In genomic region chr17:7217113-7217987, GRCh38 we compare ENCODE assay signal across 8 cellular contexts. TPM values are rescaled to one million over a fixed set of nuclear protein-coding genes. Genes with fewer than 3 reads are reported as not detected.
DNase-seq lines count a peak whose midpoint lies in the region; ATAC-seq and TF ChIP-seq lines count a peak whose summit lies in the region.

No MANE protein-coding gene starts in this region.

- H3K27me3 ChIP-seq in brain microvascular endothelial cell (replicated peaks) = no peaks in the 10 kb centered on the region
- H3K27me3 ChIP-seq in stomach smooth muscle (ENCODE audit: control insufficient read depth in 1 of 2, insufficient read depth in 2 of 2, low read length in 2 of 2) = no peaks in the 10 kb centered on the region

- in situ Hi-C loops in brain microvascular endothelial cell (cut with HindIII; ENCODE audit: low pct_ligation_motif_present, low sequenced_read_pairs) = no loop called here

- CTCF ChIA-PET in activated CD4-positive, alpha-beta T cell treated with anti-CD3 and anti-CD28 coated beads for 36 hours (lab: Charles Lee) = no interaction called here

- peak; percentile 57 for DNase-seq in activated CD4-positive, alpha-beta T cell treated with anti-CD3 and anti-CD28 coated beads for 36 hours
- no peak for DNase-seq in activated CD4-positive, alpha-beta T cell treated with anti-CD3 and anti-CD28 coated beads, Interleukin-2, amount 50 U/mL, for 4 hours
- DNase-seq in NOMO-1 treated with DMSO at 0.1 percent for 48 hours (lab: John Stamatoyannopoulos, UW; ENCODE audit: unreplicated experiment) = peak; percentile 68
- DNase-seq in brain microvascular endothelial cell = peak; percentile 66
- DNase-seq in iris pigment epithelial cell (ENCODE audit: low read depth) = peak; percentile 73
- DNase-seq in NCI-H1048 (lab: John Stamatoyannopoulos, UW) = no peak
- DNase-seq in activated CD4-positive, alpha-beta T cell treated with anti-CD3 and anti-CD28 coated beads, Interleukin-2, amount 50 U/mL, for 1 hour = no peak

- intact Hi-C loops in activated CD4-positive, alpha-beta T cell treated with anti-CD3 and anti-CD28 coated beads for 36 hours (cut with DNase I, micrococcal nuclease) = loop anchor here in 1 of 2 experiments (10.0 kb wide), 1 partner anchor 573 kb away; the partner anchor contains the start of genes KIAA0753 and TXNDC17

- H3K4me3 ChIP-seq in brain microvascular endothelial cell (ENCODE audit: low read depth, low read length) (peak overlapping the region; percentile 69), stomach smooth muscle (ENCODE audit: low read length in 2 of 2) (peak overlapping the region; percentile 67 to 74)

- H3K4me1 ChIP-seq in stomach smooth muscle (ENCODE audit: control insufficient read depth, insufficient read depth, low read length) = peaks cover 75% of the 10 kb centered on the region

- H3K27ac ChIP-seq in brain microvascular endothelial cell (no peak overlapping the region), stomach smooth muscle (ENCODE audit: low read length) (peak overlapping the region; percentile 80)

- H3K36me3 Mint-ChIP-seq in activated CD4-positive, alpha-beta T cell treated with anti-CD3 and anti-CD28 coated beads for 36 hours (ENCODE audit: low read depth) = peaks cover 9% of the 10 kb centered on the region

- no peaks in the 10 kb centered on the region for H3K27me3 Mint-ChIP-seq in activated CD4-positive, alpha-beta T cell treated with anti-CD3 and anti-CD28 coated beads for 36 hours

- H3K4me1 Mint-ChIP-seq in activated CD4-positive, alpha-beta T cell treated with anti-CD3 and anti-CD28 coated beads for 36 hours = peaks cover 67% of the 10 kb centered on the region

- no peaks in the 10 kb centered on the region for H3K9me3 Mint-ChIP-seq in activated CD4-positive, alpha-beta T cell treated with anti-CD3 and anti-CD28 coated beads for 36 hours (ENCODE audit: low read depth)

- H3K9me3 ChIP-seq in stomach smooth muscle (ENCODE audit: control insufficient read depth in 2 of 2, low read length in 2 of 2) = no peaks in the 10 kb centered on the region

- no peak for TF ChIP-seq CTCF in brain microvascular endothelial cell (IDR thresholded peaks at IDR 0.05; ENCODE audit: low read depth, low read length, missing control alignments)

- H3K27ac Mint-ChIP-seq in activated CD4-positive, alpha-beta T cell treated with anti-CD3 and anti-CD28 coated beads for 36 hours = peak overlapping the region; percentile 96

- ATAC-seq in activated CD4-positive, alpha-beta T cell treated with anti-CD3 and anti-CD28 coated beads for 36 hours = no peak

- peak overlapping the region; percentile 62 to 71 for H3K9ac ChIP-seq in stomach smooth muscle (ENCODE audit: low read length in 2 of 2)

- H3K36me3 ChIP-seq in brain microvascular endothelial cell (replicated peaks) = peaks cover 10% of the 10 kb centered on the region
- peaks cover 3% of the 10 kb centered on the region in 2 donors for H3K36me3 ChIP-seq in stomach smooth muscle (ENCODE audit: control insufficient read depth in 2 of 2, insufficient read depth in 2 of 2, low read length in 2 of 2)

- peak overlapping the region; percentile 63 for H3K4me3 Mint-ChIP-seq in activated CD4-positive, alpha-beta T cell treated with anti-CD3 and anti-CD28 coated beads for 36 hours

- POLR2A ChIA-PET in activated CD4-positive, alpha-beta T cell treated with anti-CD3 and anti-CD28 coated beads for 36 hours (lab: Charles Lee) = interaction anchor here (0.8 kb wide), 1 partner anchor 13 kb away, joined by 3 read pairs; no protein-coding TSS in a partner anchor

RNA-seq across cellular contexts. Expression of gene DLG4, which starts 2.3 kb away (rescaled TPM):
- 10 to 100 TPM; 11.7 to 15.4 TPM for total RNA-seq in activated CD4-positive, alpha-beta T cell treated with anti-CD3 and anti-CD28 coated beads for 36 hours

RNA-seq across cellular contexts. Expression of gene ACADVL, which starts 2.4 kb away (rescaled TPM):
- 100 to 1,000 TPM; 263 to 345 TPM for total RNA-seq in activated CD4-positive, alpha-beta T cell treated with anti-CD3 and anti-CD28 coated beads for 36 hours

RNA-seq across cellular contexts. Expression of gene DVL2, which starts 17.0 kb away (rescaled TPM):
- 10 to 100 TPM; 49.1 to 53.3 TPM for total RNA-seq in activated CD4-positive, alpha-beta T cell treated with anti-CD3 and anti-CD28 coated beads for 36 hours

RNA-seq across cellular contexts. Expression of gene PHF23, which starts 21.9 kb away (rescaled TPM):
- total RNA-seq in activated CD4-positive, alpha-beta T cell treated with anti-CD3 and anti-CD28 coated beads for 36 hours = 10 to 100 TPM; 23.6 to 35.2 TPM

RNA-seq across cellular contexts. Expression of gene GABARAP, which starts 24.9 kb away (rescaled TPM):
- total RNA-seq in activated CD4-positive, alpha-beta T cell treated with anti-CD3 and anti-CD28 coated beads for 36 hours = 100 to 1,000 TPM; 123 to 162 TPM

Comparison
In these comparisons a context has a peak if more than half of its experiments do, and no peak if none do; other contexts are left out.
1. DNase-seq: peak in activated CD4-positive, alpha-beta T cell treated with anti-CD3 and anti-CD28 coated beads for 36 hours (single experiment), NOMO-1 treated with DMSO at 0.1 percent for 48 hours (single experiment), brain microvascular endothelial cell (single experiment) and iris pigment epithelial cell (single experiment); none in activated CD4-positive, alpha-beta T cell treated with anti-CD3 and anti-CD28 coated beads, Interleukin-2, amount 50 U/mL, for 4 hours (0 of 2), NCI-H1048 (single experiment) and activated CD4-positive, alpha-beta T cell treated with anti-CD3 and anti-CD28 coated beads, Interleukin-2, amount 50 U/mL, for 1 hour (single experiment).